In genomic region chr4:108144451-108144850, GRCh38 we compare ENCODE assay signal across 1 cellular context.
TF ChIP-seq lines count a peak whose summit lies in the region.

No MANE protein-coding gene starts in this region.

TF ChIP-seq in HEK293T, 16 proteins besides CTCF, POLR2A, EP300 and RAD21:
- TF ChIP-seq FOXK2 (IDR thresholded peaks at IDR 0.05) (no peak), TARDBP (IDR thresholded peaks at IDR 0.05) (no peak), CTBP1 (IDR thresholded peaks at IDR 0.05; ENCODE audit: borderline replicate concordance) (no peak), BHLHE40 (IDR thresholded peaks at IDR 0.05; ENCODE audit: borderline replicate concordance) (no peak), ZNF384 (IDR thresholded peaks at IDR 0.05) (no peak), L3MBTL2 (conservative IDR thresholded peaks at IDR 0.05) (no peak), LEF1 (IDR thresholded peaks at IDR 0.05; ENCODE audit: borderline replicate concordance) (no peak), NFRKB (IDR thresholded peaks at IDR 0.05) (no peak), SUZ12 (IDR thresholded peaks at IDR 0.05) (no peak), ARNT (IDR thresholded peaks at IDR 0.05) (no peak), PKNOX1 (IDR thresholded peaks at IDR 0.05) (no peak), FOXM1 (IDR thresholded peaks at IDR 0.05; ENCODE audit: borderline replicate concordance) (no peak), ELF4 (IDR thresholded peaks at IDR 0.05) (no peak), SP1 (IDR thresholded peaks at IDR 0.05) (no peak), FOXA1 (IDR thresholded peaks at IDR 0.05) (no peak), HDGF (IDR thresholded peaks at IDR 0.05; ENCODE audit: borderline replicate concordance) (no peak)
